24 cellular contexts compared by ENCODE assay signal in genomic region chr6:17349437-17349836, GRCh38. TPM values are rescaled to one million over a fixed set of nuclear protein-coding genes. Genes with fewer than 3 reads are reported as not detected.
A peak's percentile ranks its signal among the peaks of the same experiment; 100 is the strongest.
DNase-seq lines count a peak whose midpoint lies in the region; ATAC-seq and TF ChIP-seq lines count a peak whose summit lies in the region.
"Had no signal": no experiment of that assay in that cellular context is flagged by ENCODE, and none has a peak within 500 bp of the region (broad histone marks: within the 10 kb centered on the region; RNA-seq: fewer than 3 reads in every experiment).

No MANE protein-coding gene starts in this region.

- H3K9ac ChIP-seq in mesendoderm (ENCODE audit: low read length) = no peak overlapping the region

- no peak overlapping the region for H4K5ac ChIP-seq in mesendoderm (ENCODE audit: low read length)

- H3K4me2 ChIP-seq in mesendoderm (ENCODE audit: low read length) = no peak overlapping the region

- H3K56ac ChIP-seq in mesendoderm (ENCODE audit: low read length) = no peak overlapping the region

- no peak overlapping the region for H3K23ac ChIP-seq in mesendoderm (ENCODE audit: low read length)

- WGBS in body of pancreas, 2 donors = 82 to 93% methylated on average over 2 of the region's 2 CpGs
- WGBS in mesendoderm (ENCODE audit: extremely low coverage, insufficient coverage, low lambda C conversion rate) = no CpG with 5 or more reads among the region's 2 CpGs

- H2BK120ac ChIP-seq in mesendoderm (ENCODE audit: low read depth, low read length) = no peak overlapping the region

- intact Hi-C loops in body of pancreas (cut with DNase I) = no loop called here

- H3K18ac ChIP-seq in mesendoderm (ENCODE audit: low read length) = no peak overlapping the region

- ATAC-seq in body of pancreas = no peak
- ATAC-seq: activated CD8-positive, alpha-beta memory T cell treated with anti-CD3 and anti-CD28 coated beads, Interleukin-2, amount 10 ng/mL, durations not matched to agents 7 days and 5 days; natural killer cell; Right ventricle myocardium inferior; stimulated activated naive CD8-positive, alpha-beta T cell treated with anti-CD3 and anti-CD28 coated beads, Interleukin-15, Interleukin-2, amounts not matched to agents 100 U/mL and 50 U/mL, for 24 hours had no signal

- H2BK5ac ChIP-seq in mesendoderm (ENCODE audit: low read length) = no peak overlapping the region

- in situ Hi-C loops in astrocyte of the spinal cord (cut with HindIII; ENCODE audit: low sequenced_read_pairs) = no loop called here

- no peak overlapping the region for H2BK15ac ChIP-seq in mesendoderm (replicated peaks; ENCODE audit: low read depth)

- no peak overlapping the region for H4K8ac ChIP-seq in mesendoderm (ENCODE audit: low read depth, low read length)

- H3K4me1 ChIP-seq in body of pancreas (no peaks in the 10 kb centered on the region), mesendoderm (ENCODE audit: control insufficient read depth, low read depth, low read length) (no peaks in the 10 kb centered on the region)
- H3K4me1 ChIP-seq: BE2C, tibial nerve had no signal

- no peaks in the 10 kb centered on the region for H3K36me3 ChIP-seq in MG63
- no peaks in the 10 kb centered on the region for H3K36me3 ChIP-seq in body of pancreas (replicated peaks in 1 of 2; ENCODE audit: insufficient read depth in 1 of 2, low read depth in 2 of 2)
- no peaks in the 10 kb centered on the region for H3K36me3 ChIP-seq in mesendoderm (ENCODE audit: control insufficient read depth, insufficient read depth, low read length)
- H3K36me3 ChIP-seq: BE2C, tibial nerve had no signal

- DNase-seq in EH (ENCODE audit: low read depth) = peak; percentile 47
- peak; percentile 12 for DNase-seq in MG63
- peak; percentile 18 for DNase-seq in astrocyte of the spinal cord (ENCODE audit: low read depth, low spot score)
- peak; percentile 2 for DNase-seq in renal cortical epithelial cell (ENCODE audit: low read depth)
- no peak for DNase-seq in body of pancreas
- no peak for DNase-seq in DMS153 treated with DMSO at 0.1 percent for 48 hours (lab: John Stamatoyannopoulos, UW; ENCODE audit: unreplicated experiment)
- DNase-seq in mesendoderm = no peak
- DNase-seq: activated CD4-positive, alpha-beta T cell treated with anti-CD3 and anti-CD28 coated beads for 48 hours; activated CD8-positive, alpha-beta memory T cell treated with anti-CD3 and anti-CD28 coated beads, Interleukin-2, amount 10 ng/mL, durations not matched to agents 7 days and 5 days; activated naive CD8-positive, alpha-beta T cell treated with anti-CD3 and anti-CD28 coated beads for 36 hours; BE2C; cortex of kidney; foreskin melanocyte; hypothalamus; islet precursor cell; MM.1S; natural killer cell; NCI-H1436 treated with DMSO at 0.1 percent for 48 hours; NCI-H2171; NCI-H526; posterior cingulate gyrus; stimulated activated naive CD8-positive, alpha-beta T cell treated with anti-CD3 and anti-CD28 coated beads, Interleukin-15, Interleukin-2, amounts not matched to agents 100 U/mL and 50 U/mL, for 24 hours had no signal

- TF ChIP-seq CTCF in astrocyte of the spinal cord (IDR thresholded peaks at IDR 0.05; ENCODE audit: low read depth, low read length) (no peak), body of pancreas (IDR thresholded peaks at IDR 0.05) (no peak)

- H3K4ac ChIP-seq in mesendoderm (ENCODE audit: low read depth, low read length) = no peak overlapping the region

- no peaks in the 10 kb centered on the region for H3K79me2 ChIP-seq in mesendoderm (ENCODE audit: control insufficient read depth, insufficient read depth, low read length)

- no peak for TF ChIP-seq POLR2A in body of pancreas (IDR thresholded peaks at IDR 0.05)

- no peak overlapping the region for H2AK5ac ChIP-seq in mesendoderm (ENCODE audit: low read length)

- no peaks in the 10 kb centered on the region for H3K9me3 ChIP-seq in MG63
- no peaks in the 10 kb centered on the region for H3K9me3 ChIP-seq in body of pancreas
- H3K9me3 ChIP-seq: BE2C, tibial nerve had no signal

- no peak overlapping the region for H3K27ac ChIP-seq in body of pancreas
- no peak overlapping the region for H3K27ac ChIP-seq in mesendoderm (ENCODE audit: low read depth, low read length)
- H3K27ac ChIP-seq: tibial nerve had no signal

- H3K4me3 ChIP-seq in MG63 (no peak overlapping the region), astrocyte of the spinal cord (ENCODE audit: low read depth, low read length) (no peak overlapping the region), body of pancreas (no peak overlapping the region), mesendoderm (ENCODE audit: low read length) (no peak overlapping the region)
- H3K4me3 ChIP-seq: tibial nerve had no signal

- H3K27me3 ChIP-seq in MG63 (no peaks in the 10 kb centered on the region), body of pancreas (no peaks in the 10 kb centered on the region), mesendoderm (ENCODE audit: insufficient read depth, low read length, poor library complexity) (no peaks in the 10 kb centered on the region)
- H3K27me3 ChIP-seq: BE2C, tibial nerve had no signal

- H3K79me1 ChIP-seq in mesendoderm (ENCODE audit: low read length) = no peaks in the 10 kb centered on the region

RNA-seq across cellular contexts. Expression of gene CAP2, which starts 44.0 kb away (rescaled TPM):
- 3.2 and 5.4 TPM in 2 replicates for total RNA-seq in MG63 (2014; rRNA removed; shearing (Covaris generic); ENCODE audit: low replicate concordance)
- total RNA-seq in renal cortical epithelial cell (7.3 and 13.1 TPM in 2 replicates), body of pancreas (1 to 10 TPM; 2.3 to 5.7 TPM)
- polyA plus RNA-seq in mesendoderm (2013, experiment 1 of 2) = 18.8 TPM
- polyA plus RNA-seq in mesendoderm (2013, experiment 2 of 2) = 21.2 TPM
- total RNA-seq: activated CD8-positive, alpha-beta memory T cell treated with anti-CD3 and anti-CD28 coated beads, Interleukin-2, amount 10 ng/mL, durations not matched to agents 7 days and 5 days; activated naive CD8-positive, alpha-beta T cell treated with anti-CD3 and anti-CD28 coated beads for 36 hours; natural killer cell had no signal

Comparison
In these comparisons a context has a peak if more than half of its experiments do, and no peak if none do; other contexts are left out.
1. DNase-seq: peak in EH (single experiment), MG63 (single experiment), astrocyte of the spinal cord (single experiment) and renal cortical epithelial cell (single experiment); none in body of pancreas (0 of 4), DMS153 treated with DMSO at 0.1 percent for 48 hours (single experiment) and mesendoderm (single experiment).